ENCODE assay signal across 30 cellular contexts in the genomic region with DNA sequence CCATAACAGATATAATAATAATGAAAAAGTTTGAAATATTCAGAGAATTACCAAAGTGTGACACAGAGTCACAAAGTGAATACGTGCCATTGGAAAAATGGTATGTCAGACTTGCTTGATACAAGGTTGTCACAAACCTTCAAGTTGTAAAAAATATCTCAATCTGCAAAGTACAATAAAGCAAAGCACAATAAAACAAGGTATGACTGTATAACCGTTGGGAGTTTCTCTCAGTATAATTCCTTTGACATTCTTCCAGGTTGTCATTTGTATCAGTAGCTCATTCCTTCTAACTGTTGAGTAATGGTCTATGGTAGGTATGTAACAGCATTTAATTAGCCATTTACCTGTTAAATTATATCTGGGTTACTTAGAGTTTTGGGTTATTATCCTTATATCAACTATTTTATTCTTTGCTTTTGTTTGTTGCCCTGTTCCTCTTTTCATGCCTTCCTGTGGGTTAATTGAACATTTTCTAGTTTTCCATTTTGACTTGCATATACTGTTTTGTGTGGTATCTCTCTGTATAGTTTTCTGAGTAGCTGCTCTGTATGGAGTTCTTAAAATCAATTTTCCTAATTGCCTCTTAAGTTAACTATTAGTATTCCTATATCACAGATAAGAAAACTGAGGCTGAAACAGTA.
"Had no signal": no experiment of that assay in that cellular context is flagged by ENCODE, and none has a peak within 500 bp of the region (broad histone marks: within the 10 kb centered on the region; RNA-seq: fewer than 3 reads in every experiment).

No MANE protein-coding gene starts in this region.

- DNase-seq: central memory CD4-positive, alpha-beta T cell; cortex of kidney; dorsolateral prefrontal cortex; effector CD8-positive, alpha-beta T cell; endodermal cell; foreskin fibroblast; gastrocnemius medialis; head of caudate nucleus; kidney; left lung; mesenchymal stem cell; naive thymus-derived CD8-positive, alpha-beta T cell; nephron progenitor cell; nucleus accumbens; stimulated activated CD4-positive, alpha-beta T cell treated with anti-CD3 and anti-CD28 coated beads, Interleukin-2, amount 100 ng/mL, for 24 hours; stimulated activated CD4-positive, alpha-beta T cell treated with anti-CD3 and anti-CD28 coated beads, Interleukin-4, amount 100 ng/mL, for 24 hours; stimulated activated naive CD4-positive, alpha-beta T cell treated with Interleukin-2 at 50 U/mL for 16 hours; stomach; testis; tibial artery; upper lobe of left lung had no signal

- H3K36me3 ChIP-seq: gastrocnemius medialis, left lung, prostate gland, right atrium auricular region, stomach, tibial artery, upper lobe of left lung had no signal

- ATAC-seq: esophagus mucosa; gastrocnemius medialis; naive thymus-derived CD8-positive, alpha-beta T cell; sciatic nerve; stimulated activated effector memory CD8-positive, alpha-beta T cell treated with anti-CD3 and anti-CD28 coated beads, Interleukin-12 subunit alpha, Interleukin-12 subunit beta, amount 100 ng/mL, for 72 hours had no signal

- H3K27ac ChIP-seq: dorsolateral prefrontal cortex, epithelial cell of prostate, gastrocnemius medialis, left lung, parathyroid adenoma, prostate gland, right atrium auricular region, stomach, testis, tibial artery, upper lobe of left lung had no signal

- H3K36me3 Mint-ChIP-seq: mesothelial cell of epicardium; stimulated activated effector memory CD8-positive, alpha-beta T cell treated with anti-CD3 and anti-CD28 coated beads, Interleukin-12 subunit alpha, Interleukin-12 subunit beta, amount 100 ng/mL, for 72 hours had no signal

- H3K4me1 ChIP-seq: gastrocnemius medialis, left lung, parathyroid adenoma, prostate gland, right atrium auricular region, testis, tibial artery had no signal

- H3K4me1 Mint-ChIP-seq: nephron progenitor cell; stimulated activated effector memory CD8-positive, alpha-beta T cell treated with anti-CD3 and anti-CD28 coated beads, Interleukin-12 subunit alpha, Interleukin-12 subunit beta, amount 100 ng/mL, for 72 hours had no signal

- H3K9me3 ChIP-seq: gastrocnemius medialis, left lung, prostate gland, right atrium auricular region, stomach, testis, upper lobe of left lung had no signal

- H2AFZ ChIP-seq: parathyroid adenoma had no signal

- H3K27me3 ChIP-seq: dorsolateral prefrontal cortex, gastrocnemius medialis, left lung, right atrium auricular region, stomach, testis, tibial artery, upper lobe of left lung had no signal

- H3K27ac Mint-ChIP-seq: endodermal cell; mesothelial cell of epicardium; naive thymus-derived CD8-positive, alpha-beta T cell; nephron progenitor cell; stimulated activated effector memory CD8-positive, alpha-beta T cell treated with anti-CD3 and anti-CD28 coated beads, Interleukin-12 subunit alpha, Interleukin-12 subunit beta, amount 100 ng/mL, for 72 hours had no signal

- H3K9me3 Mint-ChIP-seq: nephron progenitor cell had no signal

- H3K4me3 ChIP-seq: dorsolateral prefrontal cortex, gastrocnemius medialis, left lung, prostate gland, right atrium auricular region, stomach, testis, tibial artery, upper lobe of left lung had no signal

- H3K4me3 Mint-ChIP-seq: endodermal cell; mesothelial cell of epicardium; naive thymus-derived CD8-positive, alpha-beta T cell; nephron progenitor cell; stimulated activated effector memory CD8-positive, alpha-beta T cell treated with anti-CD3 and anti-CD28 coated beads, Interleukin-12 subunit alpha, Interleukin-12 subunit beta, amount 100 ng/mL, for 72 hours had no signal

- FAIRE-seq: kidney, urothelium cell line had no signal

- H3K79me2 ChIP-seq: parathyroid adenoma had no signal
